ENCODE assay signal across 27 cellular contexts in the genomic region with DNA sequence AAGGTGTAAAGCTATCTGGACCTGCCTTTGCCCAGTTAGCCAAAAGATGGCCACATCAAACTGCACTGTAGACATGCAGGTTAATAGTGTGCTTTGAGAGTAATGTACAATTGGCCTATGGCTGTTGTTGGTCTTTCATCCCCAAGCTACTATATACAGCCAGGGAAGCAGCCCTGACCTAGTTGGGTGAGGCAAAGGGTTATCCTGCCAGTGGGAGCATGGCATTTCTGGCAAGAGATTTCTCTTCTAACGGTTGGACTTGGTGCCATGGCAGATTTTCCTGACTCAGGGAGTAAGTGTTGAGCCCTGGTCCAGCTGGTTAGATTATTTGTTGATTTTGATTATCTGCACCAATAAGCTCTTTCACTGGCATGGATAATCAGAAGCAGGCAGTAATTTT.
"Had no signal": no experiment of that assay in that cellular context is flagged by ENCODE, and none has a peak within 500 bp of the region (broad histone marks: within the 10 kb centered on the region; RNA-seq: fewer than 3 reads in every experiment).

No MANE protein-coding gene starts in this region.

- H3K27ac Mint-ChIP-seq: activated CD4-positive, alpha-beta memory T cell treated with anti-CD3 and anti-CD28 coated beads, Interleukin-2, amount 10 ng/mL, durations not matched to agents 7 days and 5 days; activated CD4-positive, alpha-beta T cell treated with anti-CD3 and anti-CD28 coated beads, Interleukin-2, amount 10 ng/mL, durations not matched to agents 7 days and 5 days; activated naive CD8-positive, alpha-beta T cell; activated T-cell treated with anti-CD3 and anti-CD28 coated beads, Interleukin-2, amount 50 U/mL, for 24 hours; activated T-cell treated with anti-CD3 and anti-CD28 coated beads, Interleukin-2, amount 50 U/mL, for 72 hours; dendritic cell treated with granulocyte-macrophage colony-stimulating factor and Interleukin-4, amounts not matched to agents 40 ng/mL and 50 ng/mL, for 4 days; endodermal cell had no signal

- H3K4me3 Mint-ChIP-seq: activated CD4-positive, alpha-beta memory T cell treated with anti-CD3 and anti-CD28 coated beads, Interleukin-2, amount 10 ng/mL, durations not matched to agents 7 days and 5 days; activated CD4-positive, alpha-beta T cell treated with anti-CD3 and anti-CD28 coated beads, Interleukin-2, amount 10 ng/mL, durations not matched to agents 7 days and 5 days; activated naive CD8-positive, alpha-beta T cell; activated T-cell treated with anti-CD3 and anti-CD28 coated beads, Interleukin-2, amount 50 U/mL, for 24 hours; activated T-cell treated with anti-CD3 and anti-CD28 coated beads, Interleukin-2, amount 50 U/mL, for 72 hours; central memory CD8-positive, alpha-beta T cell; dendritic cell treated with granulocyte-macrophage colony-stimulating factor and Interleukin-4, amounts not matched to agents 40 ng/mL and 50 ng/mL, for 4 days; endodermal cell had no signal

- H3K4me3 ChIP-seq: coronary artery, dorsolateral prefrontal cortex had no signal

- H3K27ac ChIP-seq: brain microvascular endothelial cell, coronary artery had no signal

- H3K27me3 ChIP-seq: brain microvascular endothelial cell, dorsolateral prefrontal cortex had no signal

- DNase-seq: activated CD4-positive, alpha-beta memory T cell treated with anti-CD3 and anti-CD28 coated beads, Interleukin-2, amount 10 ng/mL, durations not matched to agents 7 days and 5 days; activated CD4-positive, alpha-beta T cell treated with anti-CD3 and anti-CD28 coated beads for 4 hours; activated CD4-positive, alpha-beta T cell treated with anti-CD3 and anti-CD28 coated beads, Interleukin-2, amount 10 ng/mL, durations not matched to agents 7 days and 5 days; activated CD4-positive, alpha-beta T cell treated with anti-CD3 and anti-CD28 coated beads, Interleukin-2, amount 50 U/mL, for 4 hours; activated CD4-positive, CD25-positive, alpha-beta regulatory T cell; activated CD4-positive, CD25-positive, alpha-beta regulatory T cell treated with anti-CD3 and anti-CD28 coated beads, Interleukin-2, amount 50 U/mL, for 72 hours; activated CD8-positive, alpha-beta memory T cell treated with anti-CD3 and anti-CD28 coated beads, Interleukin-2, amount 50 U/mL, for 48 hours; activated gamma-delta T cell treated with Interleukin-2 at 50 U/mL for 16 hours; activated naive CD4-positive, alpha-beta T cell treated with anti-CD3 and anti-CD28 coated beads, Interleukin-2, amount 50 U/mL, for 16 hours; activated naive CD4-positive, alpha-beta T cell treated with Interleukin-2 at 50 U/mL for 16 hours; activated T-cell treated with anti-CD3 and anti-CD28 coated beads for 4 hours; activated T-cell treated with anti-CD3 and anti-CD28 coated beads, Interleukin-2, amount 50 U/mL, for 24 hours; activated T-cell treated with anti-CD3 and anti-CD28 coated beads, Interleukin-2, amount 50 U/mL, for 72 hours; amniotic stem cell; anterior cingulate cortex; brain microvascular endothelial cell; effector memory CD4-positive, alpha-beta T cell; endodermal cell; foreskin fibroblast; head of caudate nucleus; T-helper 2 cell had no signal

- H3K4me1 Mint-ChIP-seq: activated CD4-positive, alpha-beta memory T cell treated with anti-CD3 and anti-CD28 coated beads, Interleukin-2, amount 10 ng/mL, durations not matched to agents 7 days and 5 days; activated CD4-positive, alpha-beta T cell treated with anti-CD3 and anti-CD28 coated beads, Interleukin-2, amount 10 ng/mL, durations not matched to agents 7 days and 5 days; central memory CD8-positive, alpha-beta T cell; endodermal cell had no signal

- H3K27me3 Mint-ChIP-seq: activated CD4-positive, alpha-beta memory T cell treated with anti-CD3 and anti-CD28 coated beads, Interleukin-2, amount 10 ng/mL, durations not matched to agents 7 days and 5 days; activated CD4-positive, alpha-beta T cell treated with anti-CD3 and anti-CD28 coated beads, Interleukin-2, amount 10 ng/mL, durations not matched to agents 7 days and 5 days; activated naive CD8-positive, alpha-beta T cell; activated T-cell treated with anti-CD3 and anti-CD28 coated beads, Interleukin-2, amount 50 U/mL, for 24 hours; central memory CD8-positive, alpha-beta T cell; dendritic cell treated with granulocyte-macrophage colony-stimulating factor and Interleukin-4, amounts not matched to agents 40 ng/mL and 50 ng/mL, for 4 days had no signal

- ATAC-seq: activated T-cell treated with anti-CD3 and anti-CD28 coated beads, Interleukin-2, amount 50 U/mL, for 72 hours; esophagus mucosa had no signal
